Comparison of ENCODE assay signal across 21 cellular contexts in the genomic region with DNA sequence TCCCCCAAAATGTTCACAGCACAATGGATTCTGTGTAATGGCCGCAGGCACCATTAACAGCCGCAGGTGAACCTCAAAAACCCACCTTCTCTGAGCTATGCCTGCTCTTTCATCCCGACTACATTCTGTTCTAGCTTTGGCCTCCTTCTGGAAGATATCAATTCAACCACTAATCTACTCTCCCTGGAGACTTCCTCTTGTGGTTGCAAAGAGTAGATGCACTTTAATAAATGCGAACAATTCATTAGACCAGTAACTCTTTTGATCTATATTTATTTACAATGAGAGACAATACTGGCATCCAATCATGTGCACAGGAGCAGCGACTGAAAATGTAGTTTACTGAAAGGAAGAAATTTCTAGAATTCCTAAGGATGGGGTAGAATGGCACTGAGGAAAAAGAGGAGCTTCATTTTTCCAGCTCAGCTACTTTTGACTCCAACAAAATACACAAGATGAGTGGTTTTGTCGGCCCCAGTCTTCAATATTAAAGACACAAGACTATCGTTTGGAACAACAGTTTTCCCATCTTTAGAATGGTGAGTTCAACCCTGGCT. TPM values are rescaled to one million over a fixed set of nuclear protein-coding genes. Genes with fewer than 3 reads are reported as not detected.
DNase-seq lines count a peak whose midpoint lies in the region; TF ChIP-seq lines count a peak whose summit lies in the region.
"Had no signal": no experiment of that assay in that cellular context is flagged by ENCODE, and none has a peak within 500 bp of the region (broad histone marks: within the 10 kb centered on the region; RNA-seq: fewer than 3 reads in every experiment).

No MANE protein-coding gene starts in this region.

- H3K36me3 ChIP-seq in esophagus muscularis mucosa (no peaks in the 10 kb centered on the region), right atrium auricular region (no peaks in the 10 kb centered on the region)

- TF ChIP-seq POLR2A in esophagus muscularis mucosa (IDR thresholded peaks at IDR 0.05; ENCODE audit: low read depth): no peak

- peaks cover 3% of the 10 kb centered on the region for H3K36me3 Mint-ChIP-seq in type B pancreatic cell

- WGBS in esophagus muscularis mucosa: 65% methylated on average over 7 of the region's 7 CpGs

- H3K27me3 Mint-ChIP-seq in type B pancreatic cell: peaks cover 93% of the 10 kb centered on the region

- no peak for TF ChIP-seq EP300 in esophagus muscularis mucosa (IDR thresholded peaks at IDR 0.05)

- in situ Hi-C loops in SK-MEL-5 (cut with HindIII; ENCODE audit: low pct_unique_long_range_greater_than_20kb, low sequenced_read_pairs): no loop called here

- intact Hi-C loops in esophagus muscularis mucosa (cut with DNase I): no loop called here

- no peak overlapping the region for H3K4me3 Mint-ChIP-seq in type B pancreatic cell
- H3K4me3 Mint-ChIP-seq: IgD-negative memory B cell had no signal

- H3K4me1 ChIP-seq in esophagus muscularis mucosa (peaks cover 4 to 12% (median 10%) of the 10 kb centered on the region in 4 donors), right atrium auricular region (peaks cover 0 to 11% of the 10 kb centered on the region in 2 donors)

- no peak for TF ChIP-seq CTCF in esophagus muscularis mucosa (IDR thresholded peaks at IDR 0.05)
- TF ChIP-seq CTCF in type B pancreatic cell (conservative IDR thresholded peaks at IDR 0.05): peak; percentile 43
- TF ChIP-seq CTCF in right atrium auricular region (IDR thresholded peaks at IDR 0.05): no peak

- H3K9me3 ChIP-seq in esophagus muscularis mucosa (no peaks in the 10 kb centered on the region), right atrium auricular region (no peaks in the 10 kb centered on the region)

- no peaks in the 10 kb centered on the region for H3K9me3 Mint-ChIP-seq in type B pancreatic cell

- H3K4me3 ChIP-seq in esophagus muscularis mucosa (no peak overlapping the region), right atrium auricular region (no peak overlapping the region)

- H3K27ac Mint-ChIP-seq in type B pancreatic cell: no peak overlapping the region

- H3K4me1 Mint-ChIP-seq in type B pancreatic cell (ENCODE audit: unreplicated experiment): no peaks in the 10 kb centered on the region

- DNase-seq in DMS79 treated with DMSO at 0.1 percent for 48 hours (lab: John Stamatoyannopoulos, UW): peak; percentile 43
- no peak for DNase-seq in DMS79 (lab: John Stamatoyannopoulos, UW)
- peak; percentile 39 for DNase-seq in SK-MEL-5 (ENCODE audit: low read depth, low spot score)
- peak; percentile 8 for DNase-seq in esophagus muscularis mucosa (ENCODE audit: extremely low spot score)
- DNase-seq in type B pancreatic cell (ENCODE audit: extremely low spot score, unreplicated experiment): no peak
- no peak for DNase-seq in NCI-H526 treated with DMSO at 0.1 percent for 48 hours (lab: John Stamatoyannopoulos, UW)
- no peak for DNase-seq in NCI-H446 (lab: John Stamatoyannopoulos, UW)
- DNase-seq in right atrium auricular region (ENCODE audit: low spot score): no peak
- DNase-seq: 8988T, C1 segment of cervical spinal cord, HCEC 1CT, MV-4-11, NCI-H1417 treated with DMSO at 0.1 percent for 48 hours, NCI-H2029, NCI-H2227 treated with DMSO at 0.1 percent for 48 hours, NCI-H524 treated with DMSO at 0.1 percent for 48 hours, SHP77 had no signal

- H3K27ac ChIP-seq in esophagus muscularis mucosa (replicated peaks in 1 of 4) (no peak overlapping the region), right atrium auricular region (no peak overlapping the region)
- H3K27ac ChIP-seq: HL-60 had no signal

- peaks cover 0 to 44% (median 2%) of the 10 kb centered on the region in 4 donors for H3K27me3 ChIP-seq in esophagus muscularis mucosa
- peaks cover 0 to 9% of the 10 kb centered on the region in 2 donors for H3K27me3 ChIP-seq in right atrium auricular region

RNA-seq across cellular contexts. Expression of gene GRIN2B, which starts 5.3 kb away (rescaled TPM):
- 6.7 and 7.2 TPM in 2 replicates for total RNA-seq in SK-MEL-5 (2014; rRNA removed; shearing (Covaris generic))
- 4.8 and 5.3 TPM in 2 replicates for polyA plus RNA-seq in SK-MEL-5 (2015; cell fraction: cytosol; rRNA removed)
- polyA plus RNA-seq in SK-MEL-5 (2015; cell fraction: nucleus; rRNA removed): 2.1 and 4.9 TPM in 2 replicates
- under 1 TPM; under 0.01 to 0.42 (median 0.03) TPM for total RNA-seq in esophagus muscularis mucosa
- total RNA-seq in type B pancreatic cell (ENCODE audit: low replicate concordance): 1.6 and 1.8 TPM in 2 replicates
- not detected for total RNA-seq in right atrium auricular region
- total RNA-seq: LHCN-M2; T-helper 1 cell treated with Interleukin-12 subunit alpha and Interleukin-12 subunit beta and Interleukin-4 antibody, amounts not matched to agents 30 ng/mL and 1 ng/mL, for 36 hours had no signal
- polyA plus RNA-seq: IgD-negative memory B cell had no signal

Comparison
In these comparisons a context has a peak if more than half of its experiments do, and no peak if none do; other contexts are left out.
1. DNase-seq: peak in DMS79 treated with DMSO at 0.1 percent for 48 hours (single experiment), SK-MEL-5 (single experiment) and esophagus muscularis mucosa (single experiment); none in DMS79 (single experiment), type B pancreatic cell (single experiment), NCI-H526 treated with DMSO at 0.1 percent for 48 hours (single experiment), NCI-H446 (0 of 2) and right atrium auricular region (single experiment).